ENCODE assay signal across 1 cellular context in the genomic region with DNA sequence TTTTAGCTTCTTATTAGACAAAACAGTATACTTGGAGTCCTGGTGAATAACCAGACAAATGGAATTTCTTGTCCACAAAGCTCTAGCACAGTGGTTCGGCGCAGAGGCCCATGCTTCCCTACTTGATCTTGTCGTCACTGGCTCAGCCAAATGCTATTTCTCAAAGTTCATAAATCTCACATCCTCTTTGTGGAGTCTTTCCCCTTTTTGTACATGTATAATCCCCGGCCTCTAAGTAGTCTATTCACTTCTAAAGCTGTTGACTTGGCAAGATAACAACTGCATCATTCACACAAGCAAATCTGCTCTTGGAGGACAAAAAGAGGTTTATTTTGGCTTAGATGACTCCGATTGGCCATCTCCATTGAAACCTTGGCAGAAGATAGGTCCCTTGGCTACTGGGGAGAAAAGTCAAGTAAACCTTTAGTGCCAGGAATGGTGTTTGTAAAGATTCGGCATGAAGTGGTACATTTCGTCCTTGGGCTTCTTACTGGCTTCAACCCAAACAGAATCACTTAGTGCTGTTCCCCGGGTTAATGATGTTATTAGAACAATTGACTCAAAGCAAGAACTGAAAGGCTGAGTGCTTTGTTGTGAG.
TF ChIP-seq lines count a peak whose summit lies in the region.

No MANE protein-coding gene starts in this region.

TF ChIP-seq in HepG2, 621 proteins besides CTCF, POLR2A, EP300 and RAD21:
- no peak for TF ChIP-seq ISX (CRISPR knock-in tag; conservative IDR thresholded peaks at IDR 0.05)
- no peak for TF ChIP-seq ZFP1 (CRISPR knock-in tag; IDR thresholded peaks at IDR 0.05)
- TF ChIP-seq, protein P1, sequence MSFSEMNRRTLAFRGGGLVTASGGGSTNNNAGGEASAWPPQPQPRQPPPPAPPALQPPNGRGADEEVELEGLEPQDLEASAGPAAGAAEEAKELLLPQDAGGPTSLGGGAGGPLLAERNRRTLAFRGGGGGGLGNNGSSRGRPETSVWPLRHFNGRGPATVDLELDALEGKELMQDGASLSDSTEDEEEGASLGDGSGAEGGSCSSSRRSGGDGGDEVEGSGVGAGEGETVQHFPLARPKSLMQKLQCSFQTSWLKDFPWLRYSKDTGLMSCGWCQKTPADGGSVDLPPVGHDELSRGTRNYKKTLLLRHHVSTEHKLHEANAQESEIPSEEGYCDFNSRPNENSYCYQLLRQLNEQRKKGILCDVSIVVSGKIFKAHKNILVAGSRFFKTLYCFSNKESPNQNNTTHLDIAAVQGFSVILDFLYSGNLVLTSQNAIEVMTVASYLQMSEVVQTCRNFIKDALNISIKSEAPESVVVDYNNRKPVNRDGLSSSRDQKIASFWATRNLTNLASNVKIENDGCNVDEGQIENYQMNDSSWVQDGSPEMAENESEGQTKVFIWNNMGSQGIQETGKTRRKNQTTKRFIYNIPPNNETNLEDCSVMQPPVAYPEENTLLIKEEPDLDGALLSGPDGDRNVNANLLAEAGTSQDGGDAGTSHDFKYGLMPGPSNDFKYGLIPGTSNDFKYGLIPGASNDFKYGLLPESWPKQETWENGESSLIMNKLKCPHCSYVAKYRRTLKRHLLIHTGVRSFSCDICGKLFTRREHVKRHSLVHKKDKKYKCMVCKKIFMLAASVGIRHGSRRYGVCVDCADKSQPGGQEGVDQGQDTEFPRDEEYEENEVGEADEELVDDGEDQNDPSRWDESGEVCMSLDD (CRISPR knock-in tag; IDR thresholded peaks at IDR 0.05; ENCODE audit: borderline replicate concordance) = no peak
- no peak for TF ChIP-seq GLI4 (CRISPR knock-in tag; IDR thresholded peaks at IDR 0.05; ENCODE audit: borderline replicate concordance)
- TF ChIP-seq ZNF543 (CRISPR knock-in tag; IDR thresholded peaks at IDR 0.05) = no peak
- no peak for TF ChIP-seq BCL6 (CRISPR knock-in tag; IDR thresholded peaks at IDR 0.05)
- no peak for TF ChIP-seq ZNF367 (CRISPR knock-in tag; IDR thresholded peaks at IDR 0.05; ENCODE audit: borderline replicate concordance)
